11 cellular contexts compared by ENCODE assay signal in genomic region chr7:94367940-94368339, GRCh38. TPM values are rescaled to one million over a fixed set of nuclear protein-coding genes. Genes with fewer than 3 reads are reported as not detected.
DNase-seq lines count a peak whose midpoint lies in the region; ATAC-seq and TF ChIP-seq lines count a peak whose summit lies in the region.
"Had no signal": no experiment of that assay in that cellular context is flagged by ENCODE, and none has a peak within 500 bp of the region (broad histone marks: within the 10 kb centered on the region; RNA-seq: fewer than 3 reads in every experiment).

No MANE protein-coding gene starts in this region.

- DNase-seq in EL (peak; percentile 44), astrocyte of the cerebellum (ENCODE audit: low read depth) (peak; percentile 82), left ventricle myocardium superior (no peak), NCI-H345 treated with DMSO at 0.1 percent for 48 hours (lab: John Stamatoyannopoulos, UW; ENCODE audit: unreplicated experiment) (no peak), NCI-H446 (lab: John Stamatoyannopoulos, UW) (no peak), left lobe of liver (ENCODE audit: low spot score) (no peak)
- DNase-seq: anterior cingulate cortex, naive B cell had no signal

- peak; percentile 77 for ATAC-seq in left ventricle myocardium superior
- no peak for ATAC-seq in HG03342 (IDR thresholded peaks at IDR 0.05; ENCODE audit: unreplicated experiment)
- ATAC-seq in left lobe of liver, result no peak

- in situ Hi-C loops in astrocyte of the cerebellum (cut with HindIII; ENCODE audit: low sequenced_read_pairs), result no loop called here

- H3K27ac ChIP-seq in skin epidermis, result peak overlapping the region in 18 of 21 experiments; percentile 11 to 84 (median 54)

- intact Hi-C loops in left ventricle myocardium superior (cut with micrococcal nuclease), result no loop called here

- no peak for TF ChIP-seq CTCF in astrocyte of the cerebellum (IDR thresholded peaks at IDR 0.05; ENCODE audit: low read depth, low read length, missing control alignments)

- H3K4me3 ChIP-seq in astrocyte of the cerebellum (ENCODE audit: low read depth, low read length) (no peak overlapping the region), skin epidermis (peak overlapping the region in 1 of 7 experiments; percentile 1)

RNA-seq across cellular contexts. Expression of gene COL1A2, which starts 26.8 kb away (rescaled TPM):
- total RNA-seq in left ventricle myocardium superior, result 78.1 TPM
- 11.8 TPM for total RNA-seq in left lobe of liver
- total RNA-seq: NCI-H460 had no signal

Comparison
In these comparisons a context has a peak if more than half of its experiments do, and no peak if none do; other contexts are left out.
1. DNase-seq: peak in EL (single experiment) and astrocyte of the cerebellum (single experiment); none in left ventricle myocardium superior (single experiment), NCI-H345 treated with DMSO at 0.1 percent for 48 hours (single experiment), NCI-H446 (0 of 2) and left lobe of liver (single experiment).